Comparison of ENCODE assay signal across 8 cellular contexts in genomic region chr22:50191041-50191740, GRCh38. TPM values are rescaled to one million over a fixed set of nuclear protein-coding genes. Genes with fewer than 3 reads are reported as not detected.
DNase-seq lines count a peak whose midpoint lies in the region; ATAC-seq, FAIRE-seq and TF ChIP-seq lines count a peak whose summit lies in the region.

No MANE protein-coding gene starts in this region.

- intact Hi-C loops in Right ventricle myocardium superior (cut with DNase I), result no loop called here
- intact Hi-C loops in Right ventricle myocardium inferior (cut with DNase I), result no loop called here

- no peaks in the 10 kb centered on the region for H3K9me3 Mint-ChIP-seq in activated naive CD8-positive, alpha-beta T cell treated with anti-CD3 and anti-CD28 coated beads, Interleukin-2, amount 50 U/mL, for 24 hours

- FAIRE-seq in D721Med (lab: Jason Lieb, UNC), result no peak

- peaks cover 15% of the 10 kb centered on the region for H3K36me3 Mint-ChIP-seq in activated naive CD8-positive, alpha-beta T cell treated with anti-CD3 and anti-CD28 coated beads, Interleukin-2, amount 50 U/mL, for 24 hours (ENCODE audit: low read depth)

- no peak for ATAC-seq in Right ventricle myocardium superior (ENCODE audit: poor library complexity)
- ATAC-seq in Right ventricle myocardium inferior, result no peak
- peak; percentile 60 for ATAC-seq in activated naive CD8-positive, alpha-beta T cell treated with anti-CD3 and anti-CD28 coated beads, Interleukin-2, amount 50 U/mL, for 24 hours

- peak overlapping the region; percentile 94 for H3K27ac Mint-ChIP-seq in activated naive CD8-positive, alpha-beta T cell treated with anti-CD3 and anti-CD28 coated beads, Interleukin-2, amount 50 U/mL, for 24 hours

- H3K4me3 Mint-ChIP-seq in activated naive CD8-positive, alpha-beta T cell treated with anti-CD3 and anti-CD28 coated beads, Interleukin-2, amount 50 U/mL, for 24 hours, result peak overlapping the region; percentile 82

- peak; percentile 72 for DNase-seq in Right ventricle myocardium superior
- no peak for DNase-seq in Right ventricle myocardium inferior (ENCODE audit: missing footprints)
- peak; percentile 88 for DNase-seq in SKM-1 treated with dmso at 0.1 percent for 144 hours (lab: John Stamatoyannopoulos, UW; ENCODE audit: unreplicated experiment)
- DNase-seq in activated naive CD8-positive, alpha-beta T cell treated with anti-CD3 and anti-CD28 coated beads, Interleukin-2, amount 50 U/mL, for 24 hours, result peak; percentile 75
- peak; percentile 49 for DNase-seq in left kidney (ENCODE audit: low read depth, low spot score)
- peak; percentile 41 to 52 for DNase-seq in stimulated activated CD8-positive, alpha-beta memory T cell treated with anti-CD3 and anti-CD28 coated beads, Interleukin-4, amount 100 ng/mL, for 1 hour (ENCODE audit: low read depth in 2 of 2, low spot score in 1 of 2)
- DNase-seq in NCI-H510A treated with DMSO at 0.1 percent for 48 hours (lab: John Stamatoyannopoulos, UW), result no peak
- DNase-seq in D721Med (ENCODE audit: insufficient read length, low spot score), result no peak

- TF ChIP-seq CTCF in D721Med (IDR thresholded peaks at IDR 0.05; ENCODE audit: insufficient read depth, missing control alignments), result no peak

- H3K4me1 Mint-ChIP-seq in activated naive CD8-positive, alpha-beta T cell treated with anti-CD3 and anti-CD28 coated beads, Interleukin-2, amount 50 U/mL, for 24 hours, result peaks cover 59% of the 10 kb centered on the region

- no peaks in the 10 kb centered on the region for H3K27me3 Mint-ChIP-seq in activated naive CD8-positive, alpha-beta T cell treated with anti-CD3 and anti-CD28 coated beads, Interleukin-2, amount 50 U/mL, for 24 hours

RNA-seq across cellular contexts. Expression of gene TRABD, which starts 5.5 kb away (rescaled TPM):
- total RNA-seq in Right ventricle myocardium superior (22.0 TPM), Right ventricle myocardium inferior (22.3 TPM)

RNA-seq across cellular contexts. Expression of gene SELENOO, which starts 9.6 kb away (rescaled TPM):
- total RNA-seq in Right ventricle myocardium superior (15.6 TPM), Right ventricle myocardium inferior (15.5 TPM)

RNA-seq across cellular contexts. Expression of gene PANX2, which starts 20.7 kb away (rescaled TPM):
- total RNA-seq in Right ventricle myocardium superior (0.43 TPM), Right ventricle myocardium inferior (0.43 TPM)

RNA-seq across cellular contexts. Expression of gene TUBGCP6, which starts 53.6 kb away (rescaled TPM):
- 14.1 TPM for total RNA-seq in Right ventricle myocardium superior
- total RNA-seq in Right ventricle myocardium inferior, result 17.5 TPM

RNA-seq across cellular contexts. Expression of gene HDAC10, which starts 59.9 kb away (rescaled TPM):
- total RNA-seq in Right ventricle myocardium superior (12.0 TPM), Right ventricle myocardium inferior (14.5 TPM)

Comparison
In these comparisons a context has a peak if more than half of its experiments do, and no peak if none do; other contexts are left out.
1. DNase-seq: peak in Right ventricle myocardium superior (single experiment), SKM-1 treated with dmso at 0.1 percent for 144 hours (single experiment), activated naive CD8-positive, alpha-beta T cell treated with anti-CD3 and anti-CD28 coated beads, Interleukin-2, amount 50 U/mL, for 24 hours (single experiment), left kidney (single experiment) and stimulated activated CD8-positive, alpha-beta memory T cell treated with anti-CD3 and anti-CD28 coated beads, Interleukin-4, amount 100 ng/mL, for 1 hour (2 of 2); none in Right ventricle myocardium inferior (single experiment), NCI-H510A treated with DMSO at 0.1 percent for 48 hours (single experiment) and D721Med (single experiment).